In genomic region chr2:16604236-16604635, GRCh38 we compare ENCODE assay signal across 16 cellular contexts.
DNase-seq lines count a peak whose midpoint lies in the region; ATAC-seq and TF ChIP-seq lines count a peak whose summit lies in the region.
"Had no signal": no experiment of that assay in that cellular context is flagged by ENCODE, and none has a peak within 500 bp of the region (broad histone marks: within the 10 kb centered on the region; RNA-seq: fewer than 3 reads in every experiment).

No MANE protein-coding gene starts in this region.

- no peak overlapping the region for H3K4me3 Mint-ChIP-seq in endodermal cell
- no peak overlapping the region for H3K4me3 Mint-ChIP-seq in CD8-positive, alpha-beta memory T cell
- H3K4me3 Mint-ChIP-seq: HFFc6 had no signal

- H3K36me3 ChIP-seq in BE2C (no peaks in the 10 kb centered on the region), endodermal cell (ENCODE audit: control insufficient read depth, insufficient read depth, low read length) (no peaks in the 10 kb centered on the region)
- no peaks in the 10 kb centered on the region for H3K36me3 ChIP-seq in CD8-positive, alpha-beta memory T cell (ENCODE audit: insufficient read depth, low read length)

- H3K9me3 Mint-ChIP-seq in endodermal cell, result peaks cover 8% of the 10 kb centered on the region
- no peaks in the 10 kb centered on the region for H3K9me3 Mint-ChIP-seq in CD8-positive, alpha-beta memory T cell

- H3K27me3 Mint-ChIP-seq in endodermal cell (ENCODE audit: insufficient read depth), result no peaks in the 10 kb centered on the region
- H3K27me3 Mint-ChIP-seq in CD8-positive, alpha-beta memory T cell, result peaks cover 0 to 10% of the 10 kb centered on the region in 2 donors

- H3K27ac ChIP-seq in RWPE1 (no peak overlapping the region), endodermal cell (ENCODE audit: low read depth, low read length) (no peak overlapping the region)
- no peak overlapping the region for H3K27ac ChIP-seq in CD8-positive, alpha-beta memory T cell (ENCODE audit: low read depth, low read length)
- H3K27ac ChIP-seq: BLaER1 treated with 17β-estradiol and CSF1 and Interleukin-3, amounts not matched to agents 10 nM and 100 nM had no signal

- peaks cover 14% of the 10 kb centered on the region for H3K4me1 Mint-ChIP-seq in endodermal cell
- H3K4me1 Mint-ChIP-seq in CD8-positive, alpha-beta memory T cell, result peaks cover 6 to 15% (median 15%) of the 10 kb centered on the region in 3 donors

- WGBS in endodermal cell (ENCODE audit: insufficient coverage in 1 of 2, insufficient read length in 1 of 2), 2 experiments, result 72 to 90% methylated on average over 2 to 4 of the region's 4 CpGs

- no peak overlapping the region for H3K27ac Mint-ChIP-seq in endodermal cell
- no peak overlapping the region for H3K27ac Mint-ChIP-seq in CD8-positive, alpha-beta memory T cell
- H3K27ac Mint-ChIP-seq: HFFc6 had no signal

- H3K27me3 ChIP-seq in BE2C (no peaks in the 10 kb centered on the region), endodermal cell (ENCODE audit: control insufficient read depth, insufficient read depth, low read length, poor library complexity, severe bottlenecking) (no peaks in the 10 kb centered on the region)
- no peaks in the 10 kb centered on the region for H3K27me3 ChIP-seq in CD8-positive, alpha-beta memory T cell (ENCODE audit: insufficient read depth, low read length, poor library complexity, severe bottlenecking)
- H3K27me3 ChIP-seq: BLaER1 treated with 17β-estradiol and CSF1 and Interleukin-3, amounts not matched to agents 10 nM and 100 nM had no signal

- H3K9me3 ChIP-seq in BE2C (no peaks in the 10 kb centered on the region), endodermal cell (ENCODE audit: control insufficient read depth, low read length) (no peaks in the 10 kb centered on the region)
- no peaks in the 10 kb centered on the region for H3K9me3 ChIP-seq in CD8-positive, alpha-beta memory T cell (ENCODE audit: low read length)

- no peaks in the 10 kb centered on the region for H3K36me3 Mint-ChIP-seq in endodermal cell (ENCODE audit: low read depth)
- peaks cover 0 to 4% (median 0%) of the 10 kb centered on the region in 3 donors for H3K36me3 Mint-ChIP-seq in CD8-positive, alpha-beta memory T cell

- no peak overlapping the region for H3K9ac ChIP-seq in endodermal cell (ENCODE audit: extremely low read depth, low read length, poor library complexity, severe bottlenecking)
- H3K9ac ChIP-seq: BLaER1 treated with 17β-estradiol and CSF1 and Interleukin-3, amounts not matched to agents 10 nM and 100 nM had no signal

- H3K4me3 ChIP-seq in BE2C (ENCODE audit: low read depth, low read length) (no peak overlapping the region), endodermal cell (ENCODE audit: low read length) (no peak overlapping the region)
- no peak overlapping the region for H3K4me3 ChIP-seq in CD8-positive, alpha-beta memory T cell (ENCODE audit: low read length)
- H3K4me3 ChIP-seq: BLaER1 treated with 17β-estradiol and CSF1 and Interleukin-3, amounts not matched to agents 10 nM and 100 nM had no signal

- no peaks in the 10 kb centered on the region for H3K4me1 ChIP-seq in BE2C
- no peaks in the 10 kb centered on the region for H3K4me1 ChIP-seq in endodermal cell (ENCODE audit: control insufficient read depth, insufficient read depth, low read length)
- H3K4me1 ChIP-seq in CD8-positive, alpha-beta memory T cell (ENCODE audit: insufficient read depth, low read length), result no peaks in the 10 kb centered on the region

- CTCF ChIA-PET in RWPE1 (lab: Yijun Ruan, JAX), result interaction anchor here (0.6 to 2.6 kb wide), 2 partner anchors 153 to 609 kb away, joined by 4 to 12 read pairs; no protein-coding TSS in a partner anchor
- CTCF ChIA-PET in CD8-positive, alpha-beta memory T cell (lab: Charles Lee), result interaction anchor here (1.2 kb wide), 1 partner anchor 153 kb away, joined by 3 read pairs; no protein-coding TSS in a partner anchor

- TF ChIP-seq CTCF in BE2C (IDR thresholded peaks at IDR 0.05; ENCODE audit: low read depth, low read length) (no peak), RWPE1 (conservative IDR thresholded peaks at IDR 0.05; ENCODE audit: low read depth) (no peak), endodermal cell (conservative IDR thresholded peaks at IDR 0.05) (no peak)

- DNase-seq in BE2C (peak; percentile 43), RWPE1 (ENCODE audit: low spot score) (peak; percentile 74), endodermal cell (peak; percentile 51), islet precursor cell (peak; percentile 88), NK-92 (lab: John Stamatoyannopoulos, UW; ENCODE audit: unreplicated experiment) (no peak)
- no peak for DNase-seq in activated naive CD4-positive, alpha-beta T cell treated with Interleukin-2 at 50 U/mL for 16 hours
- DNase-seq in CD8-positive, alpha-beta memory T cell, result no peak
- DNase-seq: GF-D8; HFFc6; Karpas-422; NCI-H1105 treated with DMSO at 0.1 percent for 48 hours; NCI-H187; NCI-H69; NK-92 treated with Interleukin-12 subunit alpha and Interleukin-12 subunit beta, amount 100 ng/mL, for 24 hours had no signal

- POLR2A ChIA-PET in RWPE1 (lab: Yijun Ruan, JAX; ENCODE audit: low non-redundant PET), result no interaction called here
- POLR2A ChIA-PET in CD8-positive, alpha-beta memory T cell (lab: Charles Lee), result no interaction called here

- no peak for ATAC-seq in HG03342 (IDR thresholded peaks at IDR 0.05; ENCODE audit: unreplicated experiment)

Comparison
In these comparisons a context has a peak if more than half of its experiments do, and no peak if none do; other contexts are left out.
1. DNase-seq: peak in BE2C (single experiment), RWPE1 (single experiment), endodermal cell (single experiment) and islet precursor cell (single experiment); none in NK-92 (single experiment), activated naive CD4-positive, alpha-beta T cell treated with Interleukin-2 at 50 U/mL for 16 hours (single experiment) and CD8-positive, alpha-beta memory T cell (0 of 5).